In the genomic region with DNA sequence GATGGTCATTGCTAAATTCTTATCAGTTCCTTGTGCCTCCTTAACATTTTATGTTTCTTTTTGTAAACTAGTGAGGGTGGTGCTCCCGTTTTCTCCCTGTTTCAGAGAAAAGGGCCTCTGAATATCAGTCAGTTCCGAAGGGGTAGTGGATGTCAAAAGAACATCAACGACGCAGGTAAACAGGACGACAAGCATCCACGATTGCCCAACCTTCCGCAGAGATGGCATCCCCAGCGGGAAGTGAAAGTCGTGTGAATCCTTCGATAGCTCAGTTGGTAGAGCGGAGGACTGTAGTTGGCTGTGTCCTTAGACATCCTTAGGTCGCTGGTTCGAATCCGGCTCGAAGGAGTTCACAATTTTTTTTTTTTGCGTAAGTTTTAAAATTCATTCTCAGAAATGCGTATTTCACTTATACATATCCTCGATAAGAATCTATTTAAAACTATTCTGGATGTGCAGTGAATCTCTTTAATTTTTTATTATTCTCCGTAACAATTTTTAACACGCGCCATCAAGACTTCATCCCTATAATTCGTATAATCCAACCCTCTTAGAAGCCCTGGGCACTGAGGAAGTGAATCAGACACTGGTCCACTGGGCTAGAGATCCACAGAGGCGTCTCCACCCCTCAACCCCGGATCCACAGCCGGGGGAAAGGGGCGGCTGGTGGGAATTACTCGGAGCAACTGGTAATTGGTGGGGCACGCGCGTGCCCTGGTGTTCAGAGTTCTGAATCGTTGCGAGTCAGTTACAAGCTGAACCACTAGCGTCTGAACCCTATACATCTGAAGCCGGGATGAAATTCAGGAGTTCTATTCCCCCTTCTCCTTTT, we compare ENCODE assay signal across 8 cellular contexts. TPM values are rescaled to one million over a fixed set of nuclear protein-coding genes. Genes with fewer than 3 reads are reported as not detected.
DNase-seq lines count a peak whose midpoint lies in the region; ATAC-seq, FAIRE-seq and TF ChIP-seq lines count a peak whose summit lies in the region.

No MANE protein-coding gene starts in this region.

- peak overlapping the region; percentile 76 to 90 for H3K4me3 ChIP-seq in kidney (ENCODE audit: low read length in 2 of 2)

- H3K9ac ChIP-seq in kidney (ENCODE audit: low read length in 2 of 2) = peak overlapping the region; percentile 17 to 62

- intact Hi-C loops in kidney (cut with DNase I) = no loop called here

- H3K27ac ChIP-seq in kidney (ENCODE audit: low read depth in 2 of 2, low read length in 2 of 2) = peak overlapping the region; percentile 7 to 13

- H3K36me3 ChIP-seq in kidney (ENCODE audit: control insufficient read depth in 1 of 2, insufficient read depth in 2 of 2, low read length in 2 of 2) = no peaks in the 10 kb centered on the region

- ATAC-seq in GM18858 (IDR thresholded peaks at IDR 0.05; ENCODE audit: unreplicated experiment) (peak; percentile 53), HG03280 (IDR thresholded peaks at IDR 0.05; ENCODE audit: unreplicated experiment) (peak; percentile 62)

- no peaks in the 10 kb centered on the region for H3K9me3 ChIP-seq in kidney (ENCODE audit: control insufficient read depth in 1 of 2, low read length in 2 of 2)

- DNase-seq in NCI-H345 treated with DMSO at 0.1 percent for 48 hours (lab: John Stamatoyannopoulos, UW; ENCODE audit: unreplicated experiment) (peak; percentile 87), cerebellar nuclear complex (lab: John Stamatoyannopoulos, UW) (peak; percentile 67 to 79), kidney (peak; percentile 95)
- DNase-seq in activated CD4-positive, CD25-positive, alpha-beta regulatory T cell (lab: John Stamatoyannopoulos, UW) = peak; percentile 88 to 100 (median 96)
- DNase-seq in stimulated activated CD4-positive, alpha-beta T cell treated with anti-CD3 and anti-CD28 coated beads, Interleukin-15, amount 100 ng/mL, for 24 hours = peak; percentile 94

- peak; percentile 9 for TF ChIP-seq CTCF in kidney (IDR thresholded peaks at IDR 0.05; ENCODE audit: borderline replicate concordance, extremely low read depth, insufficient read depth)

- FAIRE-seq in A204.1 (lab: Jason Lieb, UNC) (peak; percentile 96), kidney (lab: Jason Lieb, UNC) (peak; percentile 90)

- no peaks in the 10 kb centered on the region for H3K4me1 ChIP-seq in kidney (ENCODE audit: control insufficient read depth in 1 of 2, insufficient read depth in 1 of 2, low read depth in 1 of 2, low read length in 2 of 2)

RNA-seq across cellular contexts. Expression of a gene that starts 27.9 kb away (rescaled TPM):
- total RNA-seq in kidney = 14.0 TPM
- polyA plus RNA-seq in kidney (ENCODE audit: insufficient read depth, low read depth, low replicate concordance) = 11.3 TPM

RNA-seq across cellular contexts. Expression of a gene that starts 30.7 kb away (rescaled TPM):
- total RNA-seq in kidney = 72.7 TPM
- 49.3 TPM for polyA plus RNA-seq in kidney (ENCODE audit: insufficient read depth, low read depth, low replicate concordance)

Comparison
In these comparisons a context has a peak if more than half of its experiments do, and no peak if none do; other contexts are left out.
1. Peak in every context shown above with its lines: DNase-seq, ATAC-seq, H3K4me3 ChIP-seq and H3K27ac ChIP-seq.